In the genomic region with DNA sequence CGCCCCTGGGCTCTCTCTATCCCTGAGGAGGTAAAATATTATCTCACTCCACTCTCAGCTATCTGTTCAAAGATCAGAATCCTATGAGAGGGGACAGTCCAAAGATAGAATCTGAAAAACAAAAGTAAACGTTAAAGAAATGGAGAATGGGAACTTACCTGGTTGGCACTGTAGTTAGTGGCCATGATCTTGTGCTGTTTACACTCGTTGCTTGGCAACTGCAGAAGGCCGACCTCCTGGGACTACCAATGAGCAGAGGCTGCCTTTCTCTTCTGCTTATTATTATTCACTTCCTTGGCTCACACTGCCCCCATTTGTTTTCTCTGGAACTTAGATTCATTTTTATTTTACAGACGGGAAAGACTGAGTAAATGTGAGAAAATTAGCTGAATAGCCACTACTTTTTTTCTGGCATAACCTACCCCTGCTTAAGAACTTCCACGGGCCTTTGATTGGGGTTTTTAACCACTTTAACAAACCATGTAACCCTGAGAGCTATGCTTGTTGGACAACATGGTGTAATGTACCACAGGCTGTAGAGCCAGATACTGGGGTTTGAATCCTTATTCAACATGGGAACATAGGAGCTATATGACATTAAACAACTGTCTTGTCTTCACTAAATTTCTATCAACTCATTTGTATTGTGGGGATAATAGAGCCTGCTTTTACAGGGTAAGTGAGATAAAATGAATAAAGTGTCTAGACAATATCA, we compare ENCODE assay signal across 8 cellular contexts. TPM values are rescaled to one million over a fixed set of nuclear protein-coding genes. Genes with fewer than 3 reads are reported as not detected.
DNase-seq lines count a peak whose midpoint lies in the region; ATAC-seq and TF ChIP-seq lines count a peak whose summit lies in the region.

A gene with protein sequence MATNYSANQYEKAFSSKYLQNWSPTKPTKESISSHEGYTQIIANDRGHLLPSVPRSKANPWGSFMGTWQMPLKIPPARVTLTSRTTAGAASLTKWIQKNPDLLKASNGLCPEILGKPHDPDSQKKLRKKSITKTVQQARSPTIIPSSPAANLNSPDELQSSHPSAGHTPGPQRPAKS (minus strand): TSS at position 193 of the 715 bp plus-strand sequence. CDS start 8 bp downstream, at position 185.

- H3K4me3 ChIP-seq in ACC112 (ENCODE audit: low read depth, low read length) (no peak within 1 kb of the TSS), stomach (no peak within 1 kb of the TSS)

- H3K4me3 Mint-ChIP-seq in T-helper 17 cell: no peak within 1 kb of the TSS

- H3K36me3 ChIP-seq in ACC112 (ENCODE audit: insufficient read depth, low read length) (peaks cover 10% of the 10 kb centered on the region), stomach (peaks cover 6 to 42% (median 38%) of the 10 kb centered on the region in 4 donors)

- H3K27me3 ChIP-seq in ACC112 (ENCODE audit: insufficient read depth, low read length): no peaks in the 10 kb centered on the region
- H3K27me3 ChIP-seq in stomach: no peaks in the 10 kb centered on the region

- ATAC-seq in HG02763 (IDR thresholded peaks at IDR 0.05; ENCODE audit: unreplicated experiment) (peak; percentile 78), T-helper 17 cell (peak; percentile 100), left colon (peak; percentile 85)

- TF ChIP-seq CTCF in GM13976 (IDR thresholded peaks at IDR 0.05; ENCODE audit: borderline replicate concordance, control extremely low read depth, extremely low read depth, insufficient read depth, missing control alignments): peak; percentile 21
- peak in 2 of 7 experiments; percentile 12 to 18 for TF ChIP-seq CTCF in stomach (IDR thresholded peaks at IDR 0.05)

- no peaks in the 10 kb centered on the region for H3K27me3 Mint-ChIP-seq in T-helper 17 cell

- H3K9me3 ChIP-seq in T-helper 17 cell (ENCODE audit: control insufficient read depth, low read length, poor library complexity, severe bottlenecking) (no peaks in the 10 kb centered on the region), stomach (no peaks in the 10 kb centered on the region)

- peak; percentile 84 for DNase-seq in GM13976 (ENCODE audit: low spot score)
- DNase-seq in NCI-H128 (lab: John Stamatoyannopoulos, UW; ENCODE audit: unreplicated experiment): peak; percentile 30
- DNase-seq in T-helper 17 cell: peak in 2 of 3 donors; percentile 25 to 40
- DNase-seq in left colon: peak; percentile 36 to 46
- peak; percentile 49 for DNase-seq in stomach

- peak within 1 kb of the TSS; percentile 94 for H3K27ac Mint-ChIP-seq in T-helper 17 cell

- peaks cover 13% of the 10 kb centered on the region for H3K4me1 Mint-ChIP-seq in T-helper 17 cell

- H3K27ac ChIP-seq in ACC112 (ENCODE audit: low read depth, low read length): peak within 1 kb of the TSS; percentile 65
- H3K27ac ChIP-seq in cingulate gyrus (ENCODE audit: low read depth, low read length): peak within 1 kb of the TSS; percentile 61
- H3K27ac ChIP-seq in stomach: peak within 1 kb of the TSS in 3 of 5 donors; percentile 36 to 60 (median 55)

- TF ChIP-seq POLR2A in stomach (IDR thresholded peaks at IDR 0.05): no peak

- H2AFZ ChIP-seq in ACC112 (ENCODE audit: low read length, unreplicated experiment): no peak within 1 kb of the TSS

- peaks cover 6% of the 10 kb centered on the region for H3K36me3 Mint-ChIP-seq in T-helper 17 cell (ENCODE audit: low read depth)

- H3K4me1 ChIP-seq in ACC112 (ENCODE audit: control insufficient read depth, insufficient read depth, low read length, unreplicated experiment) (no peaks in the 10 kb centered on the region), stomach (peaks cover 0 to 11% (median 5%) of the 10 kb centered on the region in 4 donors)

- no peak for TF ChIP-seq EP300 in stomach (IDR thresholded peaks at IDR 0.05)

- intact Hi-C loops in left colon (cut with DNase I, micrococcal nuclease) (no loop called here), stomach (cut with DNase I; ENCODE audit: low total_unique reads) (no loop called here)

- WGBS in stomach, 5 donors: 22 to 32% (median 30%) methylated on average over 6 of the region's 6 CpGs

- no peaks in the 10 kb centered on the region for H3K79me2 ChIP-seq in ACC112 (ENCODE audit: control insufficient read depth, insufficient read depth, low read length, unreplicated experiment)

- in situ Hi-C loops in GM13976 (cut with MboI; ENCODE audit: low sequenced_read_pairs, unreplicated experiment): no loop called here

RNA-seq across cellular contexts. Expression of the gene that starts here (rescaled TPM):
- not detected for total RNA-seq in T-helper 17 cell
- total RNA-seq in left colon: not detected
- not detected for total RNA-seq in stomach
- not detected for polyA plus RNA-seq in stomach

Comparison
In these comparisons a context has a peak if more than half of its experiments do, and no peak if none do; other contexts are left out.
1. Peak in DNase-seq and ATAC-seq in T-helper 17 cell; RNA of the gene not detected or under 1 TPM.
2. Peak in DNase-seq and ATAC-seq in left colon; RNA of the gene not detected or under 1 TPM.
3. Peak in DNase-seq and H3K27ac ChIP-seq in stomach; RNA of the gene not detected or under 1 TPM.
4. DNase-seq: peak in every context shown above with its lines; median percentile 84 in GM13976; 49 in stomach; 41 in left colon; 32 in T-helper 17 cell; 30 in NCI-H128.